2 cellular contexts compared by ENCODE assay signal in genomic region chr4:1683903-1684755, GRCh38.
A peak's percentile ranks its signal among the peaks of the same experiment; 100 is the strongest.
TF ChIP-seq lines count a peak whose summit lies in the region.

FAM53A (minus strand) TSS chr4:1684313; CDS start chr4:1668741, 15,572 bp downstream.

TF ChIP-seq in GM23338, 12 proteins besides CTCF, POLR2A, EP300 and RAD21 (continued from another document):
- TF ChIP-seq, protein P1, sequence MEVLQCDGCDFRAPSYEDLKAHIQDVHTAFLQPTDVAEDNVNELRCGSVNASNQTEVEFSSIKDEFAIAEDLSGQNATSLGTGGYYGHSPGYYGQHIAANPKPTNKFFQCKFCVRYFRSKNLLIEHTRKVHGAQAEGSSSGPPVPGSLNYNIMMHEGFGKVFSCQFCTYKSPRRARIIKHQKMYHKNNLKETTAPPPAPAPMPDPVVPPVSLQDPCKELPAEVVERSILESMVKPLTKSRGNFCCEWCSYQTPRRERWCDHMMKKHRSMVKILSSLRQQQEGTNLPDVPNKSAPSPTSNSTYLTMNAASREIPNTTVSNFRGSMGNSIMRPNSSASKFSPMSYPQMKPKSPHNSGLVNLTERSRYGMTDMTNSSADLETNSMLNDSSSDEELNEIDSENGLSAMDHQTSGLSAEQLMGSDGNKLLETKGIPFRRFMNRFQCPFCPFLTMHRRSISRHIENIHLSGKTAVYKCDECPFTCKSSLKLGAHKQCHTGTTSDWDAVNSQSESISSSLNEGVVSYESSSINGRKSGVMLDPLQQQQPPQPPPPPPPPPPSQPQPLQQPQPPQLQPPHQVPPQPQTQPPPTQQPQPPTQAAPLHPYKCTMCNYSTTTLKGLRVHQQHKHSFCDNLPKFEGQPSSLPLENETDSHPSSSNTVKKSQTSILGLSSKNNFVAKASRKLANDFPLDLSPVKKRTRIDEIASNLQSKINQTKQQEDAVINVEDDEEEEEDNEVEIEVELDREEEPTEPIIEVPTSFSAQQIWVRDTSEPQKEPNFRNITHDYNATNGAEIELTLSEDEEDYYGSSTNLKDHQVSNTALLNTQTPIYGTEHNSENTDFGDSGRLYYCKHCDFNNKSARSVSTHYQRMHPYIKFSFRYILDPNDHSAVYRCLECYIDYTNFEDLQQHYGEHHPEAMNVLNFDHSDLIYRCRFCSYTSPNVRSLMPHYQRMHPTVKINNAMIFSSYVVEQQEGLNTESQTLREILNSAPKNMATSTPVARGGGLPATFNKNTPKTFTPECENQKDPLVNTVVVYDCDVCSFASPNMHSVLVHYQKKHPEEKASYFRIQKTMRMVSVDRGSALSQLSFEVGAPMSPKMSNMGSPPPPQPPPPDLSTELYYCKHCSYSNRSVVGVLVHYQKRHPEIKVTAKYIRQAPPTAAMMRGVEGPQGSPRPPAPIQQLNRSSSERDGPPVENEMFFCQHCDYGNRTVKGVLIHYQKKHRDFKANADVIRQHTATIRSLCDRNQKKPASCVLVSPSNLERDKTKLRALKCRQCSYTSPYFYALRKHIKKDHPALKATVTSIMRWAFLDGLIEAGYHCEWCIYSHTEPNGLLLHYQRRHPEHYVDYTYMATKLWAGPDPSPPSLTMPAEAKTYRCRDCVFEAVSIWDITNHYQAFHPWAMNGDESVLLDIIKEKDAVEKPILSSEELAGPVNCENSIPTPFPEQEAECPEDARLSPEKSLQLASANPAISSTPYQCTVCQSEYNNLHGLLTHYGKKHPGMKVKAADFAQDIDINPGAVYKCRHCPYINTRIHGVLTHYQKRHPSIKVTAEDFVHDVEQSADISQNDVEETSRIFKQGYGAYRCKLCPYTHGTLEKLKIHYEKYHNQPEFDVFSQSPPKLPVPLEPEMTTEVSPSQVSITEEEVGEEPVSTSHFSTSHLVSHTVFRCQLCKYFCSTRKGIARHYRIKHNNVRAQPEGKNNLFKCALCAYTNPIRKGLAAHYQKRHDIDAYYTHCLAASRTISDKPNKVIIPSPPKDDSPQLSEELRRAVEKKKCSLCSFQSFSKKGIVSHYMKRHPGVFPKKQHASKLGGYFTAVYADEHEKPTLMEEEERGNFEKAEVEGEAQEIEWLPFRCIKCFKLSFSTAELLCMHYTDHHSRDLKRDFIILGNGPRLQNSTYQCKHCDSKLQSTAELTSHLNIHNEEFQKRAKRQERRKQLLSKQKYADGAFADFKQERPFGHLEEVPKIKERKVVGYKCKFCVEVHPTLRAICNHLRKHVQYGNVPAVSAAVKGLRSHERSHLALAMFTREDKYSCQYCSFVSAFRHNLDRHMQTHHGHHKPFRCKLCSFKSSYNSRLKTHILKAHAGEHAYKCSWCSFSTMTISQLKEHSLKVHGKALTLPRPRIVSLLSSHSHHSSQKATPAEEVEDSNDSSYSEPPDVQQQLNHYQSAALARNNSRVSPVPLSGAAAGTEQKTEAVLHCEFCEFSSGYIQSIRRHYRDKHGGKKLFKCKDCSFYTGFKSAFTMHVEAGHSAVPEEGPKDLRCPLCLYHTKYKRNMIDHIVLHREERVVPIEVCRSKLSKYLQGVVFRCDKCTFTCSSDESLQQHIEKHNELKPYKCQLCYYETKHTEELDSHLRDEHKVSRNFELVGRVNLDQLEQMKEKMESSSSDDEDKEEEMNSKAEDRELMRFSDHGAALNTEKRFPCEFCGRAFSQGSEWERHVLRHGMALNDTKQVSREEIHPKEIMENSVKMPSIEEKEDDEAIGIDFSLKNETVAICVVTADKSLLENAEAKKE (CRISPR knock-in tag; IDR thresholded peaks at IDR 0.05), result no peak
- no peak for TF ChIP-seq STAT1 (IDR thresholded peaks at IDR 0.05; ENCODE audit: unreplicated experiment)
- no peak for TF ChIP-seq ZNF331 (CRISPR knock-in tag; IDR thresholded peaks at IDR 0.05; ENCODE audit: low read depth)

TF ChIP-seq in SK-N-SH, 30 proteins besides CTCF, POLR2A, EP300 and RAD21 (continued from another document):
- TF ChIP-seq TAF1 (IDR thresholded peaks at IDR 0.05; ENCODE audit: borderline replicate concordance, low read depth, low read length) (peak; percentile 50; the same call in 1 of the 2 replicates), MXI1 (IDR thresholded peaks at IDR 0.05; ENCODE audit: low read depth, low read length) (no peak), FOSL2 (IDR thresholded peaks at IDR 0.05; ENCODE audit: borderline replicate concordance, low read depth) (no peak), NRF1 (IDR thresholded peaks at IDR 0.05; ENCODE audit: low read depth, low read length) (peak; percentile 58), TCF12 (IDR thresholded peaks at IDR 0.05) (no peak), FOXJ3 (CRISPR knock-in tag; IDR thresholded peaks at IDR 0.05) (no peak)
